In the genomic region with DNA sequence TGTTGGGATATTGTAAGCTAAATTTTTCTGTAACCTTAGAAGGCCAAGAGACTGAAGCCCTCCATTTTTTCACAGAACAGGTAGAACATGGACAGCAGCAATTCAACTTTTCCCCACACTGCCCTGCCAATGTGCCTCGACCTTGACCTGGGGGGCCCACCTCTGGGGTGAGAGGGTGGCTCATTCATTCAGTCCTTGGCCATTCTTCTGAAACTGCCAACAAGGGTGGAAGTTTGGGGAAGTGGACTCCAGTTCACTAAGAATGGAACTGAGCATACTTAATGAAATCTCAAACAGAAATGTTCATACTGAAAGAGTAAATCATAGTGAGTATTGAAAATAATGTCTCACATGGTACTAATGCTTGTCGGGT, we compare ENCODE assay signal across 8 cellular contexts.
DNase-seq lines count a peak whose midpoint lies in the region; TF ChIP-seq lines count a peak whose summit lies in the region.

No MANE protein-coding gene starts in this region.

- H3K36me3 ChIP-seq in brain microvascular endothelial cell (replicated peaks) (peaks cover 34% of the 10 kb centered on the region), muscle layer of colon (ENCODE audit: insufficient read depth, low read length) (peaks cover 30% of the 10 kb centered on the region)

- H3K27me3 ChIP-seq in brain microvascular endothelial cell (replicated peaks) (no peaks in the 10 kb centered on the region), muscle layer of colon (ENCODE audit: control insufficient read depth in 1 of 2, insufficient read depth in 2 of 2, low read length in 2 of 2) (no peaks in the 10 kb centered on the region)

- H3K4me1 ChIP-seq in muscle layer of colon (ENCODE audit: insufficient read depth, low read length) = peaks cover 20% of the 10 kb centered on the region

- no peaks in the 10 kb centered on the region for H3K9me3 ChIP-seq in muscle layer of colon (ENCODE audit: low read length)

- no peak for DNase-seq in AG04449 (ENCODE audit: low read depth, low spot score)
- DNase-seq in KBM-7 = peak; percentile 15
- DNase-seq in brain microvascular endothelial cell = no peak
- DNase-seq in NCI-H1417 treated with DMSO at 0.1 percent for 48 hours (lab: John Stamatoyannopoulos, UW) = no peak
- no peak for DNase-seq in iPS-NIHi7 (ENCODE audit: extremely low spot score)
- no peak for DNase-seq in OCI-M1 (lab: John Stamatoyannopoulos, UW)
- no peak for DNase-seq in HCEC 1CT

- CTCF ChIA-PET in AG04449 (lab: Yijun Ruan, JAX) = interaction anchor here (1.1 to 3.1 kb wide), 5 partner anchors 18 to 157 kb away, joined by 3 to 12 read pairs (median 3); partner anchors contain the start of gene INO80D

- H3K27ac ChIP-seq in brain microvascular endothelial cell = peak overlapping the region; percentile 91
- no peak overlapping the region for H3K27ac ChIP-seq in muscle layer of colon (ENCODE audit: low read depth, low read length)

- in situ Hi-C loops in KBM-7 (cut with MboI; ENCODE audit: low pct_unique_long_range_greater_than_20kb, low sequenced_read_pairs) (no loop called here), brain microvascular endothelial cell (cut with HindIII; ENCODE audit: low pct_ligation_motif_present, low sequenced_read_pairs) (no loop called here)

- POLR2A ChIA-PET in AG04449 (lab: Yijun Ruan, JAX) = no interaction called here

- H3K4me3 ChIP-seq in AG04449 (ENCODE audit: low read depth, low read length) (peak overlapping the region; percentile 74), brain microvascular endothelial cell (ENCODE audit: low read depth, low read length) (peak overlapping the region; percentile 93), muscle layer of colon (ENCODE audit: low read depth in 1 of 2, low read length in 2 of 2) (peak overlapping the region in 1 of 2 donors; percentile 86)

- peak overlapping the region; percentile 56 for H3K9ac ChIP-seq in muscle layer of colon (ENCODE audit: low read length)

- TF ChIP-seq CTCF in AG04449 (IDR thresholded peaks at IDR 0.05; ENCODE audit: insufficient read depth, low read length, missing control alignments) (no peak), brain microvascular endothelial cell (IDR thresholded peaks at IDR 0.05; ENCODE audit: low read depth, low read length, missing control alignments) (no peak)
